ENCODE assay signal across 8 cellular contexts in genomic region chr7:47480576-47481538, GRCh38.
A peak's percentile ranks its signal among the peaks of the same experiment; 100 is the strongest.
DNase-seq lines count a peak whose midpoint lies in the region; ATAC-seq and TF ChIP-seq lines count a peak whose summit lies in the region.

No MANE protein-coding gene starts in this region.

- no peak overlapping the region for H3K4me3 ChIP-seq in mesenchymal stem cell (ENCODE audit: insufficient read depth in 1 of 2, low read depth in 1 of 2, low read length in 2 of 2)

- no peak overlapping the region for H2AFZ ChIP-seq in mesenchymal stem cell (ENCODE audit: low read depth, low read length)

- no peak overlapping the region for H3K27ac Mint-ChIP-seq in stimulated activated effector memory CD8-positive, alpha-beta T cell treated with anti-CD3 and anti-CD28 coated beads, Interleukin-12 subunit alpha, Interleukin-12 subunit beta, amount 100 ng/mL, for 72 hours

- peaks cover 59% of the 10 kb centered on the region for H3K4me1 ChIP-seq in mesenchymal stem cell (ENCODE audit: control insufficient read depth, insufficient read depth, low read depth, low read length)

- H3K36me3 Mint-ChIP-seq in stimulated activated effector memory CD8-positive, alpha-beta T cell treated with anti-CD3 and anti-CD28 coated beads, Interleukin-12 subunit alpha, Interleukin-12 subunit beta, amount 100 ng/mL, for 72 hours, result no peaks in the 10 kb centered on the region

- H2BK5ac ChIP-seq in mesenchymal stem cell (ENCODE audit: low read depth, low read length, poor library complexity, severe bottlenecking), result no peak overlapping the region

- H3K79me1 ChIP-seq in mesenchymal stem cell (replicated peaks; ENCODE audit: low read length, poor library complexity, severe bottlenecking), result peaks cover 59% of the 10 kb centered on the region

- H2AK5ac ChIP-seq in mesenchymal stem cell (ENCODE audit: low read length, severe bottlenecking), result peak overlapping the region; percentile 51

- H2BK120ac ChIP-seq in mesenchymal stem cell (ENCODE audit: low read depth, low read length), result peak overlapping the region; percentile 99

- peaks cover 0 to 2% of the 10 kb centered on the region in 2 experiments for H3K27me3 ChIP-seq in mesenchymal stem cell (ENCODE audit: control insufficient read depth in 1 of 2, insufficient read depth in 1 of 2, low read length in 2 of 2)

- H3K4me2 ChIP-seq in mesenchymal stem cell (ENCODE audit: low read length, poor library complexity, severe bottlenecking), result no peak overlapping the region

- H3K18ac ChIP-seq in mesenchymal stem cell (ENCODE audit: low read depth in 1 of 2, low read length in 2 of 2), result peak overlapping the region; percentile 81 to 86

- no peak for TF ChIP-seq CTCF in GM10266 (IDR thresholded peaks at IDR 0.05; ENCODE audit: control insufficient read depth, insufficient read depth, low read depth, missing control alignments)

- DNase-seq in GM10266 (ENCODE audit: extremely low spot score) (peak; percentile 67), NCI-H146 (lab: John Stamatoyannopoulos, UW) (peak; percentile 64), mesenchymal stem cell (peak; percentile 42), AG08396 (ENCODE audit: low spot score) (no peak), NCI-H82 (lab: John Stamatoyannopoulos, UW) (no peak)
- no peak for DNase-seq in stimulated activated effector memory CD8-positive, alpha-beta T cell treated with anti-CD3 and anti-CD28 coated beads, Interleukin-12 subunit alpha, Interleukin-12 subunit beta, amount 100 ng/mL, for 72 hours (ENCODE audit: low spot score in 2 of 2)
- DNase-seq in activated effector memory CD4-positive, alpha-beta T cell treated with anti-CD3 and anti-CD28 coated beads, Interleukin-2, amount 50 U/mL, for 16 hours, result no peak

- ATAC-seq in GM21723 (IDR thresholded peaks at IDR 0.05; ENCODE audit: unreplicated experiment), result peak; percentile 63
- ATAC-seq in stimulated activated effector memory CD8-positive, alpha-beta T cell treated with anti-CD3 and anti-CD28 coated beads, Interleukin-12 subunit alpha, Interleukin-12 subunit beta, amount 100 ng/mL, for 72 hours, result no peak

- peaks cover 0 to 47% of the 10 kb centered on the region in 2 experiments for H3K36me3 ChIP-seq in mesenchymal stem cell (ENCODE audit: control insufficient read depth in 1 of 2, insufficient read depth in 2 of 2, low read depth in 1 of 2, low read length in 2 of 2)

- H3K9me3 Mint-ChIP-seq in stimulated activated effector memory CD8-positive, alpha-beta T cell treated with anti-CD3 and anti-CD28 coated beads, Interleukin-12 subunit alpha, Interleukin-12 subunit beta, amount 100 ng/mL, for 72 hours, result peaks cover 5% of the 10 kb centered on the region

- H4K91ac ChIP-seq in mesenchymal stem cell (ENCODE audit: low read length), result peak overlapping the region; percentile 94

- no peaks in the 10 kb centered on the region for H3K4me1 Mint-ChIP-seq in stimulated activated effector memory CD8-positive, alpha-beta T cell treated with anti-CD3 and anti-CD28 coated beads, Interleukin-12 subunit alpha, Interleukin-12 subunit beta, amount 100 ng/mL, for 72 hours

- H3K4ac ChIP-seq in mesenchymal stem cell (ENCODE audit: low read depth in 1 of 2, low read length in 2 of 2), result peak overlapping the region; percentile 71 to 85

- no peak overlapping the region for H3K9ac ChIP-seq in mesenchymal stem cell (ENCODE audit: low read length)

- peak overlapping the region; percentile 51 to 94 for H2BK12ac ChIP-seq in mesenchymal stem cell (ENCODE audit: low read length in 2 of 2)

- H3K27ac ChIP-seq in mesenchymal stem cell (ENCODE audit: low read length, poor library complexity, severe bottlenecking), result no peak overlapping the region

- no peak overlapping the region for H2BK15ac ChIP-seq in mesenchymal stem cell (ENCODE audit: low read depth, poor library complexity, severe bottlenecking)

- 83% methylated on average over 12 of the region's 12 CpGs for WGBS in mesenchymal stem cell

- no peak overlapping the region for H3K4me3 Mint-ChIP-seq in stimulated activated effector memory CD8-positive, alpha-beta T cell treated with anti-CD3 and anti-CD28 coated beads, Interleukin-12 subunit alpha, Interleukin-12 subunit beta, amount 100 ng/mL, for 72 hours

- H3K23ac ChIP-seq in mesenchymal stem cell (ENCODE audit: low read length in 2 of 2), result no peak overlapping the region

- H3K14ac ChIP-seq in mesenchymal stem cell (ENCODE audit: low read length in 2 of 2), result peak overlapping the region in 1 of 2 experiments; percentile 37

- no peaks in the 10 kb centered on the region for H3K9me3 ChIP-seq in mesenchymal stem cell (ENCODE audit: control insufficient read depth, low read length)

- peak overlapping the region; percentile 88 for H4K8ac ChIP-seq in mesenchymal stem cell (ENCODE audit: low read length)

Comparison
In these comparisons a context has a peak if more than half of its experiments do, and no peak if none do; other contexts are left out.
1. DNase-seq: peak in GM10266 (single experiment), NCI-H146 (single experiment) and mesenchymal stem cell (single experiment); none in AG08396 (single experiment), NCI-H82 (single experiment), stimulated activated effector memory CD8-positive, alpha-beta T cell treated with anti-CD3 and anti-CD28 coated beads, Interleukin-12 subunit alpha, Interleukin-12 subunit beta, amount 100 ng/mL, for 72 hours (0 of 2) and activated effector memory CD4-positive, alpha-beta T cell treated with anti-CD3 and anti-CD28 coated beads, Interleukin-2, amount 50 U/mL, for 16 hours (single experiment).